9 cellular contexts compared by ENCODE assay signal in genomic region chr14:29584992-29585391, GRCh38.
DNase-seq lines count a peak whose midpoint lies in the region; ATAC-seq and TF ChIP-seq lines count a peak whose summit lies in the region.
"Had no signal": no experiment of that assay in that cellular context is flagged by ENCODE, and none has a peak within 500 bp of the region (broad histone marks: within the 10 kb centered on the region; RNA-seq: fewer than 3 reads in every experiment).

No MANE protein-coding gene starts in this region.

- peaks cover 0 to 3% (median 0%) of the 10 kb centered on the region in 5 donors for H3K36me3 Mint-ChIP-seq in naive thymus-derived CD4-positive, alpha-beta T cell
- H3K36me3 Mint-ChIP-seq: activated naive CD8-positive, alpha-beta T cell had no signal

- H4K20me1 ChIP-seq in smooth muscle cell (ENCODE audit: low read depth), result no peaks in the 10 kb centered on the region

- WGBS in iPS DF 6.9 (ENCODE audit: insufficient coverage, insufficient read length), result no CpG with 5 or more reads among the region's 8 CpGs
- 51% methylated on average over 8 of the region's 8 CpGs for WGBS in smooth muscle cell (ENCODE audit: low lambda C conversion rate)

- H3K27ac Mint-ChIP-seq in naive thymus-derived CD4-positive, alpha-beta T cell, result no peak overlapping the region
- H3K27ac Mint-ChIP-seq: activated naive CD8-positive, alpha-beta T cell had no signal

- H3K36me3 ChIP-seq in adipocyte (ENCODE audit: control insufficient read depth, insufficient read depth, low read length, severe bottlenecking) (peaks cover 6% of the 10 kb centered on the region), iPS DF 6.9 (ENCODE audit: control insufficient read depth, insufficient read depth, low read length) (no peaks in the 10 kb centered on the region), smooth muscle cell (ENCODE audit: low read depth) (no peaks in the 10 kb centered on the region)
- no peaks in the 10 kb centered on the region for H3K36me3 ChIP-seq in naive thymus-derived CD4-positive, alpha-beta T cell (ENCODE audit: control insufficient read depth in 2 of 3, insufficient read depth in 3 of 3, low read length in 3 of 3)

- CTCF ChIA-PET in naive thymus-derived CD4-positive, alpha-beta T cell (lab: Charles Lee), result no interaction called here

- no peaks in the 10 kb centered on the region for H3F3A ChIP-seq in smooth muscle cell (ENCODE audit: low read depth)

- no peak overlapping the region for H2AFZ ChIP-seq in smooth muscle cell (ENCODE audit: low read depth)

- peaks cover 0 to 14% (median 2%) of the 10 kb centered on the region in 11 donors for H3K9me3 Mint-ChIP-seq in naive thymus-derived CD4-positive, alpha-beta T cell

- peak overlapping the region; percentile 45 for H3K4me3 ChIP-seq in adipocyte (ENCODE audit: low read length)
- H3K4me3 ChIP-seq in iPS DF 6.9 (ENCODE audit: low read length), result no peak overlapping the region
- H3K4me3 ChIP-seq in smooth muscle cell, result no peak overlapping the region
- no peak overlapping the region for H3K4me3 ChIP-seq in naive thymus-derived CD4-positive, alpha-beta T cell (ENCODE audit: low read length)

- H3K27ac ChIP-seq in iPS DF 6.9 (ENCODE audit: low read length) (no peak overlapping the region), smooth muscle cell (ENCODE audit: low read depth) (no peak overlapping the region)
- no peak overlapping the region for H3K27ac ChIP-seq in naive thymus-derived CD4-positive, alpha-beta T cell (ENCODE audit: low read depth, low read length)

- no peaks in the 10 kb centered on the region for H3K79me2 ChIP-seq in smooth muscle cell (ENCODE audit: low read depth)

- H3K9ac ChIP-seq in adipocyte (ENCODE audit: low read length), result peak overlapping the region; percentile 35
- no peak overlapping the region for H3K9ac ChIP-seq in smooth muscle cell (ENCODE audit: low read depth)

- no peaks in the 10 kb centered on the region for H3K27me3 Mint-ChIP-seq in naive thymus-derived CD4-positive, alpha-beta T cell
- H3K27me3 Mint-ChIP-seq: activated naive CD8-positive, alpha-beta T cell had no signal

- no peaks in the 10 kb centered on the region for H3K4me1 Mint-ChIP-seq in naive thymus-derived CD4-positive, alpha-beta T cell

- H3K27me3 ChIP-seq in adipocyte (replicated peaks; ENCODE audit: control insufficient read depth, insufficient read depth, low read length) (no peaks in the 10 kb centered on the region), iPS DF 6.9 (ENCODE audit: control insufficient read depth, insufficient read depth, low read length) (no peaks in the 10 kb centered on the region), smooth muscle cell (ENCODE audit: low read depth) (no peaks in the 10 kb centered on the region)
- no peaks in the 10 kb centered on the region for H3K27me3 ChIP-seq in naive thymus-derived CD4-positive, alpha-beta T cell (ENCODE audit: control insufficient read depth in 2 of 2, insufficient read depth in 2 of 2, low read length in 2 of 2)

- H3K4me3 Mint-ChIP-seq in naive thymus-derived CD4-positive, alpha-beta T cell, result no peak overlapping the region
- H3K4me3 Mint-ChIP-seq: activated naive CD8-positive, alpha-beta T cell had no signal

- H3K4me1 ChIP-seq in adipocyte (ENCODE audit: control insufficient read depth, insufficient read depth, low read length), result peaks cover 10% of the 10 kb centered on the region
- no peaks in the 10 kb centered on the region for H3K4me1 ChIP-seq in iPS DF 6.9 (ENCODE audit: control insufficient read depth, insufficient read depth, low read length)
- no peaks in the 10 kb centered on the region for H3K4me1 ChIP-seq in smooth muscle cell (ENCODE audit: low read depth)
- H3K4me1 ChIP-seq in naive thymus-derived CD4-positive, alpha-beta T cell (ENCODE audit: control insufficient read depth in 2 of 2, insufficient read depth in 2 of 2, low read length in 2 of 2), result no peaks in the 10 kb centered on the region

- H3K9me3 ChIP-seq in adipocyte (ENCODE audit: control insufficient read depth, low read length) (no peaks in the 10 kb centered on the region), iPS DF 6.9 (ENCODE audit: control insufficient read depth, insufficient read depth, low read length) (no peaks in the 10 kb centered on the region), smooth muscle cell (replicated peaks; ENCODE audit: low read depth) (no peaks in the 10 kb centered on the region)
- H3K9me3 ChIP-seq in naive thymus-derived CD4-positive, alpha-beta T cell (ENCODE audit: control insufficient read depth in 2 of 3, low read length in 3 of 3), result no peaks in the 10 kb centered on the region

- ATAC-seq in GM19395 (IDR thresholded peaks at IDR 0.05; ENCODE audit: unreplicated experiment), result no peak
- ATAC-seq in naive thymus-derived CD4-positive, alpha-beta T cell, result no peak

- TF ChIP-seq CTCF in smooth muscle cell (IDR thresholded peaks at IDR 0.05; ENCODE audit: borderline replicate concordance, insufficient read depth, poor library complexity, severe bottlenecking), result no peak

- DNase-seq in HuH-7 (ENCODE audit: low spot score), result peak; percentile 60
- peak; percentile 94 for DNase-seq in adipocyte (ENCODE audit: low read depth)
- DNase-seq in iPS DF 6.9 (ENCODE audit: low read depth, low spot score), result peak; percentile 4
- DNase-seq in smooth muscle cell (lab: John Stamatoyannopoulos, UW; ENCODE audit: unreplicated experiment), result no peak
- DNase-seq in stimulated activated CD4-positive, alpha-beta T cell treated with anti-CD3 and anti-CD28 coated beads, Interleukin-2, amount 100 ng/mL, for 24 hours, result no peak
- DNase-seq in T-helper 2 cell, result no peak
- DNase-seq in naive thymus-derived CD4-positive, alpha-beta T cell, result no peak

- H3K4me2 ChIP-seq in smooth muscle cell, result peak overlapping the region; percentile 33

- POLR2A ChIA-PET in naive thymus-derived CD4-positive, alpha-beta T cell (lab: Charles Lee), result no interaction called here

- intact Hi-C loops in naive thymus-derived CD4-positive, alpha-beta T cell (cut with micrococcal nuclease), result no loop called here

Comparison
In these comparisons a context has a peak if more than half of its experiments do, and no peak if none do; other contexts are left out.
1. DNase-seq: peak in HuH-7 (single experiment), adipocyte (single experiment) and iPS DF 6.9 (single experiment); none in smooth muscle cell (single experiment), stimulated activated CD4-positive, alpha-beta T cell treated with anti-CD3 and anti-CD28 coated beads, Interleukin-2, amount 100 ng/mL, for 24 hours (0 of 2), T-helper 2 cell (0 of 5) and naive thymus-derived CD4-positive, alpha-beta T cell (0 of 9).